12 cellular contexts compared by ENCODE assay signal in genomic region chr3:134430950-134431445, GRCh38.
A peak's percentile ranks its signal among the peaks of the same experiment; 100 is the strongest.
DNase-seq lines count a peak whose midpoint lies in the region; ATAC-seq lines count a peak whose summit lies in the region.
"Had no signal": no experiment of that assay in that cellular context is flagged by ENCODE, and none has a peak within 500 bp of the region (broad histone marks: within the 10 kb centered on the region; RNA-seq: fewer than 3 reads in every experiment).

No MANE protein-coding gene starts in this region.

- ATAC-seq in HG02763 (IDR thresholded peaks at IDR 0.05; ENCODE audit: unreplicated experiment), result peak; percentile 80
- no peak for ATAC-seq in HG03442 (IDR thresholded peaks at IDR 0.05; ENCODE audit: unreplicated experiment)
- ATAC-seq: activated CD8-positive, alpha-beta memory T cell treated with anti-CD3 and anti-CD28 coated beads, Interleukin-2, amount 10 ng/mL, durations not matched to agents 7 days and 5 days had no signal

- peak; percentile 7 for DNase-seq in DMS79 treated with DMSO at 0.1 percent for 48 hours (lab: John Stamatoyannopoulos, UW)
- no peak for DNase-seq in DMS79 (lab: John Stamatoyannopoulos, UW)
- DNase-seq in NCI-H2171 (lab: John Stamatoyannopoulos, UW), result peak; percentile 96
- DNase-seq in cerebellar cortex (ENCODE audit: low spot score), result peak; percentile 93
- no peak for DNase-seq in retina
- no peak for DNase-seq in effector CD8-positive, alpha-beta T cell (lab: John Stamatoyannopoulos, UW)
- DNase-seq: activated CD8-positive, alpha-beta memory T cell treated with anti-CD3 and anti-CD28 coated beads, Interleukin-2, amount 10 ng/mL, durations not matched to agents 7 days and 5 days; activated naive CD4-positive, alpha-beta T cell treated with anti-CD3 and anti-CD28 coated beads, Interleukin-2, amount 50 U/mL, for 16 hours; CD4-positive, alpha-beta T cell; testis had no signal

Comparison
In these comparisons a context has a peak if more than half of its experiments do, and no peak if none do; other contexts are left out.
1. DNase-seq: peak in DMS79 treated with DMSO at 0.1 percent for 48 hours (single experiment), NCI-H2171 (single experiment) and cerebellar cortex (single experiment); none in DMS79 (single experiment), retina (single experiment) and effector CD8-positive, alpha-beta T cell (single experiment).